10 cellular contexts compared by ENCODE assay signal in the genomic region with DNA sequence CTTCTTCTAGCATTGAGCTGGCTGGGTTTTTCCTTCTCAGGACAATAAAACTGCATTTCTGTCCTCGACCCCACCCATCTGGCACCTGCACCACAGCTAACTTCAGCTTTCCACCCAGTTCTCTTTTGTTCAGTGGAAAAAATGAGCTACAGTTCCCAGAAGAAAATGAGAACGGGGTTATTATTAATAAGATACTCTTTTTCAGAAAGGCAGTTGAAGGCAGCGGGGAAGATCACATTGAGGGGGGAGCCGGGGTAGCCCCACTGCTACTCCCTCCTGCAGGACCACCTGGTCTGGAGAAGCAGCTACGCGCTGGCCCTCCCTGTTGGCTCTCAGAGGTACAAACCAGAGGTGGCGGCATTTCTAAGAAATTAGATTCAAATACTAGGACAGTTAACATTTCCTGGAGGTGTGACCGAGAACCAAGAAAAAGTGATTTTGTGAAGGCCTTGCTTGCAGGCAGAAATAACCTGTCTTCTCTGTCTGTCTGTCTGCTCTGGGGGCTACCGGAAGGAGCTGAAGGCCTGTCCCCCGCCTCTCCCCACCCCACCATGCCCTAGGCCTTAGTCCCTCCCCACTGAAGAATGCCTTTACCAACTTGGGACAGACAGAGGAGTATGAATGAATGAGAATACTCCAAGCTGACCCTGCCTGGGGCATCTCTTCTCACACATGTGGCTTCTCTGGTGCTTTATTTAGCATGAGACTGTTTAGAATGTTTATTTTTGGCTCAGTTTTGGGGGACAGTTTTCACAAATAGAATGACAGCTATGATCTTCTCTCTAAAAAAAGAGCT.
A peak's percentile ranks its signal among the peaks of the same experiment; 100 is the strongest.
DNase-seq lines count a peak whose midpoint lies in the region; ATAC-seq and TF ChIP-seq lines count a peak whose summit lies in the region.
"Had no signal": no experiment of that assay in that cellular context is flagged by ENCODE, and none has a peak within 500 bp of the region (broad histone marks: within the 10 kb centered on the region; RNA-seq: fewer than 3 reads in every experiment).

No MANE protein-coding gene starts in this region.

- POLR2A ChIA-PET in T-cell (lab: Charles Lee) = interaction anchor here (0.6 to 1.0 kb wide), 7 partner anchors 11 to 122 kb away, joined by 3 to 8 read pairs (median 4); no protein-coding TSS in a partner anchor

- H3K4me1 Mint-ChIP-seq in T-cell = peaks cover 73 to 85% (median 76%) of the 10 kb centered on the region in 3 donors

- ATAC-seq in T-cell (replicated peaks in 1 of 4) (peak in 3 of 4 experiments; percentile 36 to 59 (median 54)), gastroesophageal sphincter (no peak), HG02840 (IDR thresholded peaks at IDR 0.05; ENCODE audit: low FRiP score, unreplicated experiment) (no peak), HG02973 (IDR thresholded peaks at IDR 0.05; ENCODE audit: unreplicated experiment) (no peak)

- H3K27ac ChIP-seq in gastroesophageal sphincter (peak overlapping the region; percentile 63 to 96 (median 85)), spleen (peak overlapping the region in 6 of 8 donors; percentile 8 to 68 (median 38)), caudate nucleus (ENCODE audit: low read depth, low read length) (no peak overlapping the region)
- H3K27ac ChIP-seq: 22Rv1 had no signal

- H3K9me3 Mint-ChIP-seq in T-cell = no peaks in the 10 kb centered on the region

- peaks cover 17 to 80% (median 39%) of the 10 kb centered on the region in 3 donors for H3K4me1 ChIP-seq in gastroesophageal sphincter
- H3K4me1 ChIP-seq in spleen = peaks cover 6 to 100% (median 65%) of the 10 kb centered on the region in 6 donors

- H3K9me3 ChIP-seq in gastroesophageal sphincter (no peaks in the 10 kb centered on the region), spleen (no peaks in the 10 kb centered on the region)

- H3K4me3 Mint-ChIP-seq in T-cell = peak overlapping the region; percentile 37 to 62 (median 43)

- H3K36me3 ChIP-seq in gastroesophageal sphincter (no peaks in the 10 kb centered on the region), spleen (peaks cover 0 to 4% (median 0%) of the 10 kb centered on the region in 6 donors)

- CTCF ChIA-PET in T-cell (lab: Charles Lee) = interaction anchor here (1.0 to 1.2 kb wide), 2 partner anchors 12 to 13 kb away, joined by 3 to 7 read pairs; no protein-coding TSS in a partner anchor

- no peak overlapping the region for H3K4me3 ChIP-seq in gastroesophageal sphincter
- H3K4me3 ChIP-seq in spleen = no peak overlapping the region

- TF ChIP-seq POLR2A in gastroesophageal sphincter (IDR thresholded peaks at IDR 0.05) (no peak), spleen (IDR thresholded peaks at IDR 0.05) (no peak)

- H3K27me3 Mint-ChIP-seq in T-cell = no peaks in the 10 kb centered on the region

- H3K27me3 ChIP-seq in gastroesophageal sphincter (no peaks in the 10 kb centered on the region), spleen (replicated peaks in 1 of 7) (no peaks in the 10 kb centered on the region)

- 44 to 62% methylated on average over 6 to 8 of the region's 10 CpGs for WGBS in gastroesophageal sphincter (ENCODE audit: low coverage in 1 of 2), 2 donors
- WGBS in spleen, 5 donors = 43 to 57% (median 48%) methylated on average over 10 of the region's 10 CpGs

- peak; percentile 65 for DNase-seq in NK-92 treated with Interleukin-12 subunit alpha and Interleukin-12 subunit beta, amount 100 ng/mL, for 24 hours (lab: John Stamatoyannopoulos, UW)
- DNase-seq in NK-92 (lab: John Stamatoyannopoulos, UW; ENCODE audit: unreplicated experiment) (no peak), T-cell (no peak), spleen (peak; percentile 69), caudate nucleus (lab: John Stamatoyannopoulos, UW) (no peak)
- DNase-seq: NCI-H1694 had no signal

- H3K27ac Mint-ChIP-seq in T-cell = peak overlapping the region; percentile 87 to 91

- intact Hi-C loops in spleen (cut with DNase I; ENCODE audit: low total_unique reads) = no loop called here

- H3K36me3 Mint-ChIP-seq in T-cell = peaks cover 29% of the 10 kb centered on the region

- TF ChIP-seq CTCF in gastroesophageal sphincter (IDR thresholded peaks at IDR 0.05) = no peak
- TF ChIP-seq CTCF in spleen (IDR thresholded peaks at IDR 0.05 in 8 of 11, conservative IDR thresholded peaks at IDR 0.05 in 3 of 11) = no peak

- TF ChIP-seq EP300 in gastroesophageal sphincter (IDR thresholded peaks at IDR 0.05) = no peak

Comparison
In these comparisons a context has a peak if more than half of its experiments do, and no peak if none do; other contexts are left out.
1. DNase-seq: peak in NK-92 treated with Interleukin-12 subunit alpha and Interleukin-12 subunit beta, amount 100 ng/mL, for 24 hours (single experiment) and spleen (single experiment); none in NK-92 (single experiment), T-cell (0 of 34) and caudate nucleus (0 of 61).
2. ATAC-seq: peak in T-cell (3 of 4); none in gastroesophageal sphincter (single experiment), HG02840 (single experiment) and HG02973 (single experiment).